In the genomic region with DNA sequence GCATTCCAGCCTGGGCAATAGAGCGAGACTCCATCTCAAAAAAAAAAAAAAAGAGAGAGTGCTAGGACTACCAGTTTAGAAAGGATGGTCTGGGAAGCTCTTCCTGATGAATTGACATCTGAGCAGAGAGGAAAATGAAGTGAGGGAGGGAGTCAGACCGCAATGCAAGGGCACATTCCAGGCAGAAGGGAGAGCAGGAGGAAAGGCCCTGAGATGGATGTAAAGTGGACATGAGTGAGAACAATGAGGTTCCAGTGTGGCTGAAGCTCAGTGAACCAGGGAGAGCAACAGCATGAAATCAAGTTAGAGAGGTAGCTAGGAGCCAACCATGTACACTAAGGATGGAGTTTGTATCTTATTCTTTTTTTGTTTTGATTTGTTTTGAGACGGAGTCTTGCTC, we compare ENCODE assay signal across 1 cellular context.
TF ChIP-seq lines count a peak whose summit lies in the region.

No MANE protein-coding gene starts in this region.

TF ChIP-seq in HepG2, 621 proteins besides CTCF, POLR2A, EP300 and RAD21:
- TF ChIP-seq, protein P1, sequence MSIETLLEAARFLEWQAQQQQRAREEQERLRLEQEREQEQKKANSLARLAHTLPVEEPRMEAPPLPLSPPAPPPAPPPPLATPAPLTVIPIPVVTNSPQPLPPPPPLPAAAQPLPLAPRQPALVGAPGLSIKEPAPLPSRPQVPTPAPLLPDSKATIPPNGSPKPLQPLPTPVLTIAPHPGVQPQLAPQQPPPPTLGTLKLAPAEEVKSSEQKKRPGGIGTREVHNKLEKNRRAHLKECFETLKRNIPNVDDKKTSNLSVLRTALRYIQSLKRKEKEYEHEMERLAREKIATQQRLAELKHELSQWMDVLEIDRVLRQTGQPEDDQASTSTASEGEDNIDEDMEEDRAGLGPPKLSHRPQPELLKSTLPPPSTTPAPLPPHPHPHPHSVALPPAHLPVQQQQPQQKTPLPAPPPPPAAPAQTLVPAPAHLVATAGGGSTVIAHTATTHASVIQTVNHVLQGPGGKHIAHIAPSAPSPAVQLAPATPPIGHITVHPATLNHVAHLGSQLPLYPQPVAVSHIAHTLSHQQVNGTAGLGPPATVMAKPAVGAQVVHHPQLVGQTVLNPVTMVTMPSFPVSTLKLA (IDR thresholded peaks at IDR 0.05): no peak
- TF ChIP-seq TEAD3 (CRISPR knock-in tag; optimal IDR thresholded peaks at IDR 0.05; ENCODE audit: borderline replicate concordance): peak; percentile 97
TF ChIP-seq in HepG2: peak in this region for 1.
